Comparison of ENCODE assay signal across 1 cellular context in genomic region chr1:43431676-43432075, GRCh38.
TF ChIP-seq lines count a peak whose summit lies in the region.

No MANE protein-coding gene starts in this region.

TF ChIP-seq in HepG2, 621 proteins besides CTCF, POLR2A, EP300 and RAD21:
- TF ChIP-seq STAT5B (CRISPR knock-in tag; IDR thresholded peaks at IDR 0.05): no peak
- no peak for TF ChIP-seq PCBP1 (IDR thresholded peaks at IDR 0.05; ENCODE audit: borderline replicate concordance, low read depth, low read length)
- no peak for TF ChIP-seq ZNF784 (CRISPR knock-in tag; IDR thresholded peaks at IDR 0.05; ENCODE audit: borderline replicate concordance)
- no peak for TF ChIP-seq MXD4 (CRISPR knock-in tag; IDR thresholded peaks at IDR 0.05)
